In genomic region chr5:141394401-141395187, GRCh38 we compare ENCODE assay signal across 10 cellular contexts. TPM values are rescaled to one million over a fixed set of nuclear protein-coding genes. Genes with fewer than 3 reads are reported as not detected.
"Had no signal": no experiment of that assay in that cellular context is flagged by ENCODE, and none has a peak within 500 bp of the region (broad histone marks: within the 10 kb centered on the region; RNA-seq: fewer than 3 reads in every experiment).

No MANE protein-coding gene starts in this region.

RNA-seq across cellular contexts. Expression of gene PCDHGA8, which starts 2.2 kb away (rescaled TPM):
- total RNA-seq: activated CD4-positive, alpha-beta memory T cell treated with anti-CD3 and anti-CD28 coated beads, Interleukin-2, amount 10 ng/mL, durations not matched to agents 7 days and 5 days; activated CD4-positive, alpha-beta T cell treated with anti-CD3 and anti-CD28 coated beads for 36 hours; activated CD4-positive, alpha-beta T cell treated with anti-CD3 and anti-CD28 coated beads, Interleukin-2, amount 10 ng/mL, durations not matched to agents 7 days and 5 days; activated CD8-positive, alpha-beta memory T cell treated with anti-CD3 and anti-CD28 coated beads for 36 hours; activated CD8-positive, alpha-beta T cell treated with anti-CD3 and anti-CD28 coated beads, Interleukin-2, amount 10 ng/mL, durations not matched to agents 7 days and 5 days; activated T-cell treated with anti-CD3 and anti-CD28 coated beads, Interleukin-2, amount 50 U/mL, for 4 hours; activated T-cell treated with anti-CD3 and anti-CD28 coated beads, Interleukin-2, amount 50 U/mL, for 72 hours; activated T-helper 17 cell treated with anti-CD3 and anti-CD28 coated beads, Interleukin-2, amount 50 U/mL, for 72 hours had no signal

RNA-seq across cellular contexts. Expression of gene PCDHGB5, which starts 3.2 kb away (rescaled TPM):
- total RNA-seq: activated CD4-positive, alpha-beta memory T cell treated with anti-CD3 and anti-CD28 coated beads, Interleukin-2, amount 10 ng/mL, durations not matched to agents 7 days and 5 days; activated CD4-positive, alpha-beta T cell treated with anti-CD3 and anti-CD28 coated beads, Interleukin-2, amount 10 ng/mL, durations not matched to agents 7 days and 5 days; activated naive CD8-positive, alpha-beta T cell treated with anti-CD3 and anti-CD28 coated beads, Interleukin-2, amount 10 ng/mL, durations not matched to agents 7 days and 5 days had no signal
- polyA plus RNA-seq: cardiac muscle cell had no signal

RNA-seq across cellular contexts. Expression of gene PCDHGB4, which starts 7.1 kb away (rescaled TPM):
- total RNA-seq: activated CD4-positive, alpha-beta memory T cell treated with anti-CD3 and anti-CD28 coated beads, Interleukin-2, amount 10 ng/mL, durations not matched to agents 7 days and 5 days; activated CD4-positive, alpha-beta T cell treated with anti-CD3 and anti-CD28 coated beads, Interleukin-2, amount 10 ng/mL, durations not matched to agents 7 days and 5 days; activated CD8-positive, alpha-beta T cell treated with anti-CD3 and anti-CD28 coated beads, Interleukin-2, amount 10 ng/mL, durations not matched to agents 7 days and 5 days; activated T-cell treated with anti-CD3 and anti-CD28 coated beads, Interleukin-2, amount 50 U/mL, for 72 hours had no signal

RNA-seq across cellular contexts. Expression of gene PCDHGA9, which starts 8.0 kb away (rescaled TPM):
- total RNA-seq: activated CD4-positive, alpha-beta memory T cell treated with anti-CD3 and anti-CD28 coated beads, Interleukin-2, amount 10 ng/mL, durations not matched to agents 7 days and 5 days; activated CD4-positive, alpha-beta T cell treated with anti-CD3 and anti-CD28 coated beads, Interleukin-2, amount 10 ng/mL, durations not matched to agents 7 days and 5 days; activated CD8-positive, alpha-beta memory T cell treated with anti-CD3 and anti-CD28 coated beads for 36 hours; activated T-helper 17 cell treated with anti-CD3 and anti-CD28 coated beads, Interleukin-2, amount 50 U/mL, for 72 hours had no signal

RNA-seq across cellular contexts. Expression of gene PCDHGA7, which starts 12.1 kb away (rescaled TPM):
- total RNA-seq: activated CD4-positive, alpha-beta T cell treated with anti-CD3 and anti-CD28 coated beads for 36 hours; activated CD4-positive, alpha-beta T cell treated with anti-CD3 and anti-CD28 coated beads, Interleukin-2, amount 10 ng/mL, durations not matched to agents 7 days and 5 days; activated CD8-positive, alpha-beta T cell treated with anti-CD3 and anti-CD28 coated beads, Interleukin-2, amount 10 ng/mL, durations not matched to agents 7 days and 5 days had no signal
